ENCODE assay signal across 1 cellular context in the genomic region with DNA sequence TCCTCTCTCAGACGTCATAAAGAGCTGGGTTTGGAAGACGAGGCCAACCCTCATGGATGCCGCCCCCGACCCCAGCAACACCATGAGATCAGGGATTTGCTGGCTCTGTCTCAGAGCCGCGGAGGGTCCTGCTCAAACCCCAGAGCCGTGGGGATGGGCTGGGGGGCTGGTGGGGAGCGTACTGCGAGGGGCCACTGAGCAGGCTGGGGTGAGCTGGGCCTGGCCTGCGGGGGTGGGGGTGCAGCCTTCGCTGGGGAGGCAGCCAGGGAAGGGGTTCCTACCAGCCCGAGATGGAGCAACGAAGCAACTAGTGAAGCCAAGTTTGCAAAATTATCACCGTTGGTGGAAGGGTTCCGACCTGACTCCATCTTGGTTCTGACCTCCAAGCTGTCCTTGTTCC.
TF ChIP-seq lines count a peak whose summit lies in the region.

No MANE protein-coding gene starts in this region.

TF ChIP-seq in GM23338, 12 proteins besides CTCF, POLR2A, EP300 and RAD21 (continued from another document):
- TF ChIP-seq, protein P1, sequence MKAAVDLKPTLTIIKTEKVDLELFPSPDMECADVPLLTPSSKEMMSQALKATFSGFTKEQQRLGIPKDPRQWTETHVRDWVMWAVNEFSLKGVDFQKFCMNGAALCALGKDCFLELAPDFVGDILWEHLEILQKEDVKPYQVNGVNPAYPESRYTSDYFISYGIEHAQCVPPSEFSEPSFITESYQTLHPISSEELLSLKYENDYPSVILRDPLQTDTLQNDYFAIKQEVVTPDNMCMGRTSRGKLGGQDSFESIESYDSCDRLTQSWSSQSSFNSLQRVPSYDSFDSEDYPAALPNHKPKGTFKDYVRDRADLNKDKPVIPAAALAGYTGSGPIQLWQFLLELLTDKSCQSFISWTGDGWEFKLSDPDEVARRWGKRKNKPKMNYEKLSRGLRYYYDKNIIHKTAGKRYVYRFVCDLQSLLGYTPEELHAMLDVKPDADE (IDR thresholded peaks at IDR 0.05), result no peak
